In genomic region chr21:46459024-46459355, GRCh38 we compare ENCODE assay signal across 1 cellular context.
TF ChIP-seq lines count a peak whose summit lies in the region.

No MANE protein-coding gene starts in this region.

TF ChIP-seq in K562, 482 proteins besides CTCF, POLR2A, EP300 and RAD21 (continued from another document and continues in another):
- TF ChIP-seq E4F1 (CRISPR knock-in tag; IDR thresholded peaks at IDR 0.05; ENCODE audit: borderline replicate concordance) (no peak), HIVEP1 (CRISPR knock-in tag; IDR thresholded peaks at IDR 0.05) (no peak), MCM3 (IDR thresholded peaks at IDR 0.05) (no peak), GTF2F1 (IDR thresholded peaks at IDR 0.05; ENCODE audit: low read depth, low read length) (no peak), NR4A1 (CRISPR knock-in tag; IDR thresholded peaks at IDR 0.05) (0 out of 2 replicates have a peak, but pooled peaks have one; percentile 80), NR4A1 (tag; IDR thresholded peaks at IDR 0.05) (0 out of 2 replicates have a peak, but pooled peaks have one; percentile 13), HNRNPK (IDR thresholded peaks at IDR 0.05; ENCODE audit: low read depth, low read length, poor library complexity, severe bottlenecking) (no peak), ZFP91 (CRISPR knock-in tag; IDR thresholded peaks at IDR 0.05) (no peak), RBBP5 (IDR thresholded peaks at IDR 0.05; ENCODE audit: borderline replicate concordance, insufficient read depth, low read length, poor library complexity, severe bottlenecking) (no peak), MAX (CRISPR knock-in tag; IDR thresholded peaks at IDR 0.05) (no peak), CHD1 (IDR thresholded peaks at IDR 0.05; ENCODE audit: low read length) (peak; percentile 64), ZNF24 (IDR thresholded peaks at IDR 0.05) (no peak), HOXB6 (CRISPR knock-in tag; IDR thresholded peaks at IDR 0.05; ENCODE audit: borderline replicate concordance) (no peak), PRPF4 (IDR thresholded peaks at IDR 0.05; ENCODE audit: insufficient read depth, low read depth, low read length, poor library complexity, severe bottlenecking) (no peak), HDAC6 (IDR thresholded peaks at IDR 0.05; ENCODE audit: low read depth, low read length) (no peak), PRMT5 (CRISPR knock-in tag; IDR thresholded peaks at IDR 0.05) (0 out of 2 replicates have a peak, but pooled peaks have one; percentile 62), ZNF561 (CRISPR knock-in tag; conservative IDR thresholded peaks at IDR 0.05) (no peak), PKNOX1 (IDR thresholded peaks at IDR 0.05) (no peak), AFF1 (IDR thresholded peaks at IDR 0.05; ENCODE audit: low read depth in 1 of 2, partially characterized antibody in 2 of 2) (no peak), ZNF764 (CRISPR knock-in tag; IDR thresholded peaks at IDR 0.05; ENCODE audit: low read depth) (no peak), MGA (IDR thresholded peaks at IDR 0.05) (no peak), CXXC5 (CRISPR knock-in tag; IDR thresholded peaks at IDR 0.05) (no peak), PHF8 (IDR thresholded peaks at IDR 0.05; ENCODE audit: borderline replicate concordance, low read length) (0 out of 2 replicates have a peak, but pooled peaks have one; percentile 62), GATAD2A (IDR thresholded peaks at IDR 0.05) (no peak), CLOCK (CRISPR knock-in tag; IDR thresholded peaks at IDR 0.05; ENCODE audit: borderline replicate concordance) (no peak), ZNF146 (CRISPR knock-in tag; IDR thresholded peaks at IDR 0.05; ENCODE audit: unreplicated experiment) (no peak), E2F4 (CRISPR knock-in tag; IDR thresholded peaks at IDR 0.05; ENCODE audit: low read depth) (no peak), PML (IDR thresholded peaks at IDR 0.05; ENCODE audit: low read length) (no peak), RB1 (IDR thresholded peaks at IDR 0.05; ENCODE audit: low read depth) (no peak), SREBF2 (CRISPR knock-in tag; IDR thresholded peaks at IDR 0.05) (no peak), PYGO2 (tag; IDR thresholded peaks at IDR 0.05) (no peak)
